In the genomic region with DNA sequence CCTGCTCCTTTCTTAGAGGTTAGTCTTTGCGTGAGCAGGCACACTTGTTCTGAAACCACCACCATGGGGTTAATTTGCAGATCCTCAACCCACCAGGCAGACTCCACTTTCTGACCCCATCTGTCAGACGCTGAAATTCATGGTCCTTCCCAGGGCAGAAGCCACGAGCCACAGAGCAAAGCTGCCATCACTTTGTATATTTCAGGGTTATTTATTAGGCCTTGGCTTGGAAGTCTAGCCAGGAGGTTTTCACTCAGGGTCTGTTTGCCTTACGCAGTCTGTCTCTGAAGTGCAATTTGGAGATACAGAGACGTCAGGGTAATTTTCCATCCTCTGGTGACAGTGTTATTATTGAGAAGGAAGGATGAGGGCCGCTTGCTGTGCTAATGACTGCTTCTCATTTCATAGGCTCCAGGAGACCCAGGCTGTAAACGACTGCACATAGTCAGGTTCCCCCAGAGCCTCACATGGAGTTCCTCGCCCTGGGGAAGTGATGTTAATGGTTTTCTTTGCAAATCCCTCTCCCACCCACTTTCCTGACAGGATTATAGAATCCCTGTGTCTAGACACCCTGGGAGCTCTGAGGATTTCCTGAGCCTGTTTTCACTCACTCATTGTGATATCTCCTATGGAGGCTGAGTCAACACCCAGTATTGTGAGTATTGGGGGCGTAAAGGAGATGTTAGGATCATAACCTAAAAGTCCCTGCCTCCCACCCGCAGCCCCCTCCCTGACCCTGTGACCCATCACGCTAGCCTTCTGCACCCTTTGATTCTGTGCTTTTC, we compare ENCODE assay signal across 16 cellular contexts.
DNase-seq lines count a peak whose midpoint lies in the region; FAIRE-seq and TF ChIP-seq lines count a peak whose summit lies in the region.
"Had no signal": no experiment of that assay in that cellular context is flagged by ENCODE, and none has a peak within 500 bp of the region (broad histone marks: within the 10 kb centered on the region; RNA-seq: fewer than 3 reads in every experiment).

No MANE protein-coding gene starts in this region.

- POLR2A ChIA-PET in RWPE1 (lab: Yijun Ruan, JAX; ENCODE audit: low non-redundant PET), result no interaction called here

- H3K79me2 ChIP-seq in neural cell (replicated peaks; ENCODE audit: insufficient read depth, low read length), result no peaks in the 10 kb centered on the region

- TF ChIP-seq RAD21 in neural cell (conservative IDR thresholded peaks at IDR 0.05), result peak; percentile 43

- peak overlapping the region; percentile 14 for H3K9ac ChIP-seq in neural cell (ENCODE audit: low read length)

- no peak overlapping the region for H2AFZ ChIP-seq in neural cell (ENCODE audit: low read depth, low read length)

- no peaks in the 10 kb centered on the region for H3K27me3 ChIP-seq in neural cell (ENCODE audit: insufficient read depth, low read depth, low read length)
- H3K27me3 ChIP-seq: ascending aorta had no signal

- H4K20me1 ChIP-seq in neural cell (ENCODE audit: insufficient read depth), result no peaks in the 10 kb centered on the region

- H3F3A ChIP-seq in neural cell (ENCODE audit: insufficient read depth, low read length, poor library complexity, severe bottlenecking), result peaks cover 15% of the 10 kb centered on the region

- peak overlapping the region; percentile 54 for H3K27ac ChIP-seq in neural cell (ENCODE audit: low read length)
- no peak overlapping the region for H3K27ac ChIP-seq in RWPE1
- H3K27ac ChIP-seq: ascending aorta, spleen had no signal

- in situ Hi-C loops in astrocyte of the spinal cord (cut with HindIII; ENCODE audit: low sequenced_read_pairs), result no loop called here

- no peaks in the 10 kb centered on the region for H3K36me3 ChIP-seq in neural cell (ENCODE audit: insufficient read depth, low read length)
- H3K36me3 ChIP-seq: ascending aorta, spleen had no signal

- H3K4me3 ChIP-seq in astrocyte of the spinal cord (ENCODE audit: low read depth, low read length) (no peak overlapping the region), neural cell (ENCODE audit: low read length) (peak overlapping the region; percentile 36)
- H3K4me3 ChIP-seq: ascending aorta, spleen had no signal

- H3K9me3 ChIP-seq in neural cell (ENCODE audit: low read length), result no peaks in the 10 kb centered on the region
- H3K9me3 ChIP-seq: ascending aorta had no signal

- FAIRE-seq in GM12891 (lab: Jason Lieb, UNC), result no peak
- FAIRE-seq: D721Med had no signal

- no peak overlapping the region for H3K4me2 ChIP-seq in neural cell (ENCODE audit: low read length)

- no peaks in the 10 kb centered on the region for H3K9me2 ChIP-seq in neural cell (ENCODE audit: insufficient read depth, low read length)

- no peak for TF ChIP-seq POLR2A in GM12891 (IDR thresholded peaks at IDR 0.05; ENCODE audit: low read depth, low read length)

- TF ChIP-seq CTCF in astrocyte of the spinal cord (IDR thresholded peaks at IDR 0.05; ENCODE audit: low read depth, low read length) (no peak), neural cell (IDR thresholded peaks at IDR 0.05; ENCODE audit: poor library complexity, severe bottlenecking) (no peak), RWPE1 (conservative IDR thresholded peaks at IDR 0.05; ENCODE audit: low read depth) (no peak)

- DNase-seq in EL (peak; percentile 41), NCI-H1417 treated with DMSO at 0.1 percent for 48 hours (lab: John Stamatoyannopoulos, UW) (peak; percentile 15), astrocyte of the spinal cord (ENCODE audit: low read depth, low spot score) (peak; percentile 76), ecto neural progenitor cell (ENCODE audit: low spot score) (no peak), RWPE1 (ENCODE audit: low spot score) (no peak), GM12891 (ENCODE audit: insufficient read length, low spot score) (no peak)
- DNase-seq in stimulated activated CD4-positive, alpha-beta T cell treated with anti-CD3 and anti-CD28 coated beads, Interleukin-12 subunit alpha, Interleukin-12 subunit beta, amount 100 ng/mL, for 4 hours, result no peak
- DNase-seq: activated CD4-positive, alpha-beta T cell treated with anti-CD3 and anti-CD28 coated beads for 4 hours; NCI-H446 treated with DMSO at 0.1 percent for 48 hours; occipital lobe; RPMI8226; spleen; substantia nigra had no signal

- CTCF ChIA-PET in RWPE1 (lab: Yijun Ruan, JAX), result interaction anchor here (0.6 kb wide), 1 partner anchor 14 kb away, joined by 3 read pairs; no protein-coding TSS in a partner anchor

- TF ChIP-seq EP300 in neural cell (conservative IDR thresholded peaks at IDR 0.05; ENCODE audit: poor library complexity, severe bottlenecking), result peak; percentile 88

TF ChIP-seq in neural cell, 6 proteins besides CTCF, POLR2A, EP300 and RAD21:
- TF ChIP-seq MXI1 (conservative IDR thresholded peaks at IDR 0.05; ENCODE audit: poor library complexity, severe bottlenecking) (peak; percentile 18), TAF1 (IDR thresholded peaks at IDR 0.05; ENCODE audit: low read depth) (no peak), SMC3 (conservative IDR thresholded peaks at IDR 0.05; ENCODE audit: poor library complexity) (peak; percentile 7), POLR2AphosphoS5 (IDR thresholded peaks at IDR 0.05) (peak; percentile 98), EZH2 (IDR thresholded peaks at IDR 0.05; ENCODE audit: borderline replicate concordance, insufficient read depth, low read length, poor library complexity, severe bottlenecking) (no peak)
- TF ChIP-seq, protein P1, sequence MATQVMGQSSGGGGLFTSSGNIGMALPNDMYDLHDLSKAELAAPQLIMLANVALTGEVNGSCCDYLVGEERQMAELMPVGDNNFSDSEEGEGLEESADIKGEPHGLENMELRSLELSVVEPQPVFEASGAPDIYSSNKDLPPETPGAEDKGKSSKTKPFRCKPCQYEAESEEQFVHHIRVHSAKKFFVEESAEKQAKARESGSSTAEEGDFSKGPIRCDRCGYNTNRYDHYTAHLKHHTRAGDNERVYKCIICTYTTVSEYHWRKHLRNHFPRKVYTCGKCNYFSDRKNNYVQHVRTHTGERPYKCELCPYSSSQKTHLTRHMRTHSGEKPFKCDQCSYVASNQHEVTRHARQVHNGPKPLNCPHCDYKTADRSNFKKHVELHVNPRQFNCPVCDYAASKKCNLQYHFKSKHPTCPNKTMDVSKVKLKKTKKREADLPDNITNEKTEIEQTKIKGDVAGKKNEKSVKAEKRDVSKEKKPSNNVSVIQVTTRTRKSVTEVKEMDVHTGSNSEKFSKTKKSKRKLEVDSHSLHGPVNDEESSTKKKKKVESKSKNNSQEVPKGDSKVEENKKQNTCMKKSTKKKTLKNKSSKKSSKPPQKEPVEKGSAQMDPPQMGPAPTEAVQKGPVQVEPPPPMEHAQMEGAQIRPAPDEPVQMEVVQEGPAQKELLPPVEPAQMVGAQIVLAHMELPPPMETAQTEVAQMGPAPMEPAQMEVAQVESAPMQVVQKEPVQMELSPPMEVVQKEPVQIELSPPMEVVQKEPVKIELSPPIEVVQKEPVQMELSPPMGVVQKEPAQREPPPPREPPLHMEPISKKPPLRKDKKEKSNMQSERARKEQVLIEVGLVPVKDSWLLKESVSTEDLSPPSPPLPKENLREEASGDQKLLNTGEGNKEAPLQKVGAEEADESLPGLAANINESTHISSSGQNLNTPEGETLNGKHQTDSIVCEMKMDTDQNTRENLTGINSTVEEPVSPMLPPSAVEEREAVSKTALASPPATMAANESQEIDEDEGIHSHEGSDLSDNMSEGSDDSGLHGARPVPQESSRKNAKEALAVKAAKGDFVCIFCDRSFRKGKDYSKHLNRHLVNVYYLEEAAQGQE (IDR thresholded peaks at IDR 0.05; ENCODE audit: borderline replicate concordance), result peak; percentile 98

TF ChIP-seq in GM12891, 5 proteins besides CTCF, POLR2A, EP300 and RAD21:
- TF ChIP-seq TAF1 (IDR thresholded peaks at IDR 0.05; ENCODE audit: low read depth, low read length) (no peak), SPI1 (IDR thresholded peaks at IDR 0.05; ENCODE audit: low read depth, low read length) (no peak), POLR2AphosphoS5 (IDR thresholded peaks at IDR 0.05; ENCODE audit: low read depth, low read length) (no peak), POU2F2 (IDR thresholded peaks at IDR 0.05; ENCODE audit: low read depth, low read length) (no peak), PAX5 (IDR thresholded peaks at IDR 0.05; ENCODE audit: insufficient read depth, low read length, severe bottlenecking) (no peak)

Comparison
In these comparisons a context has a peak if more than half of its experiments do, and no peak if none do; other contexts are left out.
1. DNase-seq: peak in EL (single experiment), NCI-H1417 treated with DMSO at 0.1 percent for 48 hours (single experiment) and astrocyte of the spinal cord (single experiment); none in ecto neural progenitor cell (single experiment), stimulated activated CD4-positive, alpha-beta T cell treated with anti-CD3 and anti-CD28 coated beads, Interleukin-12 subunit alpha, Interleukin-12 subunit beta, amount 100 ng/mL, for 4 hours (single experiment), RWPE1 (single experiment) and GM12891 (single experiment).